In the genomic region with DNA sequence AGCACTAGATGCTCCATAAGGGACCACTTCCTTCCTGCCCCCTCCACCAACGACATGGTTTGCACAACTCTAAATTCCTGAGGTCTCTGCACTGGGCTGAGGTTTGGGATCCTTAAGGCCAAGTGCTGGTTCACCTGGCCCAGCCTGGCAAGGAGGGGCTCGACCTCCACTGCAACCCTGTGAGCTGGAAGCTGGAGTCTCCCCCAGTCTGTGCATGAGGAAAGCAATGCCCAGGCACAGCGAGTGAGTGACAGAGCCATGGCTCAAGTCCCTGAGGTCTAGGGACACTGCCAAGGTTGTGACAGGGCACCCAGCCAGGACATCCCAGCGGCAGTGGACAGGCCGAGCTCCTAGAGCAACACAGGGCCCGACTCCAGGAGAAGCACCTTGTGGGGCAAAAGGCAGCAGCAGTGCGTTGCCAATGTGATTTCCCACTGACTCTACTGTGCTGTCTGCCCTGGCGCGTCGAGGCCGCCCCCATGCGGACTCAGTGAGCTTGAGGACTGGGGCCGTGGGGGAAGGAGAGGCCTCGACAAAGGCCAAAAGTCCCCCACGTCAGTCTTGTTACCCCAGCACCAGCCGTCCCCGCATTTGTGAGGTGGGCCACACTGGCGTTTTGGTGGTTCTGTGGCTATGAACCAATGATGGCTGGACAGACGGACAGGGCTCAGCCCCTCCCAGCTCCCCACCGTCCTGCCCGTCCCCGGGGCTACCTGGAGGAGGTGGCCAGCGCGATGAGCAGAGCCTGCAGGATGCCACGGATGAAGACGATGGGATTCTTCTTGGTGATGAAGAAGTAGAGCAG, we compare ENCODE assay signal across 16 cellular contexts. TPM values are rescaled to one million over a fixed set of nuclear protein-coding genes. Genes with fewer than 3 reads are reported as not detected.
DNase-seq lines count a peak whose midpoint lies in the region; ATAC-seq, FAIRE-seq and TF ChIP-seq lines count a peak whose summit lies in the region.
"Had no signal": no experiment of that assay in that cellular context is flagged by ENCODE, and none has a peak within 500 bp of the region (broad histone marks: within the 10 kb centered on the region; RNA-seq: fewer than 3 reads in every experiment).

No MANE protein-coding gene starts in this region.

- no peak for FAIRE-seq in RCC 7860 (lab: Jason Lieb, UNC)
- FAIRE-seq in pancreas (lab: Jason Lieb, UNC) = no peak

- TF ChIP-seq CTCF in pancreas (IDR thresholded peaks at IDR 0.05) = no peak

- H3K4me1 ChIP-seq in pancreas = no peaks in the 10 kb centered on the region
- H3K4me1 ChIP-seq: BE2C, parathyroid adenoma had no signal

- H3K9me3 Mint-ChIP-seq in natural killer cell treated with Interleukin-12 subunit alpha and Interleukin-12 subunit beta and Interleukin-15 and Interleukin-18, amount 100 ng/mL, for 72 hours = no peaks in the 10 kb centered on the region
- no peaks in the 10 kb centered on the region for H3K9me3 Mint-ChIP-seq in activated naive CD8-positive, alpha-beta T cell treated with anti-CD3 and anti-CD28 coated beads, Interleukin-2, amount 50 U/mL, for 24 hours
- H3K9me3 Mint-ChIP-seq: activated T-helper 1 cell treated with anti-CD3 and anti-CD28 coated beads, Interleukin-12 subunit alpha, Interleukin-12 subunit beta, Interleukin-2, Interleukin-4 antibody, amounts not matched to agents 30 ng/mL and 10 ng/mL and 1 ng/mL, durations not matched to agents 14 hours and 24 hours and 36 hours had no signal

- H3K27me3 Mint-ChIP-seq in natural killer cell treated with Interleukin-12 subunit alpha and Interleukin-12 subunit beta and Interleukin-15 and Interleukin-18, amount 100 ng/mL, for 72 hours = no peaks in the 10 kb centered on the region
- no peaks in the 10 kb centered on the region for H3K27me3 Mint-ChIP-seq in activated naive CD8-positive, alpha-beta T cell treated with anti-CD3 and anti-CD28 coated beads, Interleukin-2, amount 50 U/mL, for 24 hours

- no peaks in the 10 kb centered on the region for H3K36me3 ChIP-seq in pancreas
- H3K36me3 ChIP-seq: BE2C, brain microvascular endothelial cell had no signal

- H3K4me1 Mint-ChIP-seq in natural killer cell treated with Interleukin-12 subunit alpha and Interleukin-12 subunit beta and Interleukin-15 and Interleukin-18, amount 100 ng/mL, for 72 hours (ENCODE audit: low read depth in 2 of 2) = peaks cover 0 to 3% of the 10 kb centered on the region in 2 donors
- no peaks in the 10 kb centered on the region for H3K4me1 Mint-ChIP-seq in activated naive CD8-positive, alpha-beta T cell treated with anti-CD3 and anti-CD28 coated beads, Interleukin-2, amount 50 U/mL, for 24 hours

- no peak overlapping the region for H3K4me3 Mint-ChIP-seq in natural killer cell treated with Interleukin-12 subunit alpha and Interleukin-12 subunit beta and Interleukin-15 and Interleukin-18, amount 100 ng/mL, for 72 hours
- H3K4me3 Mint-ChIP-seq in activated naive CD8-positive, alpha-beta T cell treated with anti-CD3 and anti-CD28 coated beads, Interleukin-2, amount 50 U/mL, for 24 hours = no peak overlapping the region
- H3K4me3 Mint-ChIP-seq: activated T-helper 1 cell treated with anti-CD3 and anti-CD28 coated beads, Interleukin-12 subunit alpha, Interleukin-12 subunit beta, Interleukin-2, Interleukin-4 antibody, amounts not matched to agents 30 ng/mL and 10 ng/mL and 1 ng/mL, durations not matched to agents 14 hours and 24 hours and 36 hours had no signal

- H3K9me3 ChIP-seq in pancreas = no peaks in the 10 kb centered on the region
- H3K9me3 ChIP-seq: BE2C had no signal

- no peaks in the 10 kb centered on the region for H3K36me3 Mint-ChIP-seq in natural killer cell treated with Interleukin-12 subunit alpha and Interleukin-12 subunit beta and Interleukin-15 and Interleukin-18, amount 100 ng/mL, for 72 hours
- no peaks in the 10 kb centered on the region for H3K36me3 Mint-ChIP-seq in activated naive CD8-positive, alpha-beta T cell treated with anti-CD3 and anti-CD28 coated beads, Interleukin-2, amount 50 U/mL, for 24 hours (ENCODE audit: low read depth)

- H3K27ac Mint-ChIP-seq in natural killer cell treated with Interleukin-12 subunit alpha and Interleukin-12 subunit beta and Interleukin-15 and Interleukin-18, amount 100 ng/mL, for 72 hours = peak overlapping the region in 1 of 2 donors; percentile 21
- H3K27ac Mint-ChIP-seq in activated naive CD8-positive, alpha-beta T cell treated with anti-CD3 and anti-CD28 coated beads, Interleukin-2, amount 50 U/mL, for 24 hours = no peak overlapping the region
- H3K27ac Mint-ChIP-seq: activated T-helper 1 cell treated with anti-CD3 and anti-CD28 coated beads, Interleukin-12 subunit alpha, Interleukin-12 subunit beta, Interleukin-2, Interleukin-4 antibody, amounts not matched to agents 30 ng/mL and 10 ng/mL and 1 ng/mL, durations not matched to agents 14 hours and 24 hours and 36 hours had no signal

- no peak overlapping the region for H3K4me3 ChIP-seq in pancreas
- H3K4me3 ChIP-seq: hepatocyte had no signal

- intact Hi-C loops in cardiac septum (cut with DNase I) = no loop called here
- intact Hi-C loops in pancreas (cut with DNase I) = no loop called here

- WGBS in pancreas, 2 donors = 65 to 69% methylated on average over 26 of the region's 26 CpGs

- H3K27ac ChIP-seq in pancreas = no peak overlapping the region
- H3K27ac ChIP-seq: brain microvascular endothelial cell, hepatocyte, parathyroid adenoma had no signal

- no peaks in the 10 kb centered on the region for H3K27me3 ChIP-seq in pancreas
- H3K27me3 ChIP-seq: BE2C, brain microvascular endothelial cell, hepatocyte had no signal

- in situ Hi-C loops in G401 (cut with HindIII; ENCODE audit: low sequenced_read_pairs) = no loop called here

- ATAC-seq in pancreas (peak; percentile 20 to 84 (median 68)), GM19463 (IDR thresholded peaks at IDR 0.05; ENCODE audit: unreplicated experiment) (no peak), HG03159 (IDR thresholded peaks at IDR 0.05; ENCODE audit: unreplicated experiment) (no peak)
- ATAC-seq in natural killer cell treated with Interleukin-12 subunit alpha and Interleukin-12 subunit beta and Interleukin-15 and Interleukin-18, amount 100 ng/mL, for 72 hours = no peak
- no peak for ATAC-seq in activated naive CD8-positive, alpha-beta T cell treated with anti-CD3 and anti-CD28 coated beads, Interleukin-2, amount 50 U/mL, for 24 hours

- DNase-seq in G401 (ENCODE audit: low spot score) (peak; percentile 93), RCC 7860 (ENCODE audit: low spot score) (peak; percentile 19), cardiac septum (ENCODE audit: low spot score) (peak; percentile 88), pancreas (peak in 4 of 6 donors; percentile 43 to 70 (median 56))
- no peak for DNase-seq in natural killer cell treated with Interleukin-12 subunit alpha and Interleukin-12 subunit beta and Interleukin-15 and Interleukin-18, amount 100 ng/mL, for 72 hours (ENCODE audit: low spot score)
- DNase-seq in activated naive CD8-positive, alpha-beta T cell treated with anti-CD3 and anti-CD28 coated beads, Interleukin-2, amount 50 U/mL, for 24 hours = no peak
- DNase-seq: BE2C; brain microvascular endothelial cell; Karpas-422; stimulated activated CD4-positive, alpha-beta T cell treated with anti-CD3 and anti-CD28 coated beads, Interleukin-2, amount 100 ng/mL, for 24 hours; SW 1271 had no signal

RNA-seq across cellular contexts. Expression of gene PODN, which starts 30.0 kb away (rescaled TPM):
- total RNA-seq in G401 (2014; rRNA removed; shearing (Covaris generic)) = not detected in 2 replicates
- total RNA-seq in cardiac septum (19.4 TPM), pancreas (10 to 100 TPM in 3 of 6 donors, 1 to 10 TPM in 3; 1.8 to 14.9 (median 7.8) TPM)
- polyA plus RNA-seq in pancreas = 10 to 100 TPM in 1 of 2 donors, 1 to 10 TPM in 1; 7.5 to 14.6 TPM
- not detected for total RNA-seq in natural killer cell treated with Interleukin-12 subunit alpha and Interleukin-12 subunit beta and Interleukin-15 and Interleukin-18, amount 100 ng/mL, for 72 hours
- total RNA-seq: activated T-helper 1 cell treated with anti-CD3 and anti-CD28 coated beads, Interleukin-12 subunit alpha, Interleukin-12 subunit beta, Interleukin-2, Interleukin-4 antibody, amounts not matched to agents 30 ng/mL and 10 ng/mL and 1 ng/mL, durations not matched to agents 14 hours and 24 hours and 36 hours had no signal

RNA-seq across cellular contexts. Expression of gene SLC1A7, which starts 50.4 kb away (rescaled TPM):
- 0.27 TPM in 1 of 2 replicates, not detected in the other for total RNA-seq in G401 (2014; rRNA removed; shearing (Covaris generic))
- total RNA-seq in cardiac septum (0.43 TPM), pancreas (not detected)
- polyA plus RNA-seq in pancreas = under 1 TPM; 0.15 to 0.35 TPM
- 1 to 10 TPM in 1 of 2 donors, under 1 TPM in 1; 0.29 to 1.1 TPM for total RNA-seq in natural killer cell treated with Interleukin-12 subunit alpha and Interleukin-12 subunit beta and Interleukin-15 and Interleukin-18, amount 100 ng/mL, for 72 hours
- total RNA-seq: activated T-helper 1 cell treated with anti-CD3 and anti-CD28 coated beads, Interleukin-12 subunit alpha, Interleukin-12 subunit beta, Interleukin-2, Interleukin-4 antibody, amounts not matched to agents 30 ng/mL and 10 ng/mL and 1 ng/mL, durations not matched to agents 14 hours and 24 hours and 36 hours; hepatocyte had no signal
- polyA plus RNA-seq: hepatocyte had no signal

Comparison
In these comparisons a context has a peak if more than half of its experiments do, and no peak if none do; other contexts are left out.
1. DNase-seq: peak in G401 (single experiment), RCC 7860 (single experiment), cardiac septum (single experiment) and pancreas (4 of 6); none in natural killer cell treated with Interleukin-12 subunit alpha and Interleukin-12 subunit beta and Interleukin-15 and Interleukin-18, amount 100 ng/mL, for 72 hours (single experiment) and activated naive CD8-positive, alpha-beta T cell treated with anti-CD3 and anti-CD28 coated beads, Interleukin-2, amount 50 U/mL, for 24 hours (single experiment).
2. ATAC-seq: peak in pancreas (4 of 4); none in GM19463 (single experiment), HG03159 (single experiment), natural killer cell treated with Interleukin-12 subunit alpha and Interleukin-12 subunit beta and Interleukin-15 and Interleukin-18, amount 100 ng/mL, for 72 hours (0 of 2) and activated naive CD8-positive, alpha-beta T cell treated with anti-CD3 and anti-CD28 coated beads, Interleukin-2, amount 50 U/mL, for 24 hours (single experiment).